1 cellular context compared by ENCODE assay signal in the genomic region with DNA sequence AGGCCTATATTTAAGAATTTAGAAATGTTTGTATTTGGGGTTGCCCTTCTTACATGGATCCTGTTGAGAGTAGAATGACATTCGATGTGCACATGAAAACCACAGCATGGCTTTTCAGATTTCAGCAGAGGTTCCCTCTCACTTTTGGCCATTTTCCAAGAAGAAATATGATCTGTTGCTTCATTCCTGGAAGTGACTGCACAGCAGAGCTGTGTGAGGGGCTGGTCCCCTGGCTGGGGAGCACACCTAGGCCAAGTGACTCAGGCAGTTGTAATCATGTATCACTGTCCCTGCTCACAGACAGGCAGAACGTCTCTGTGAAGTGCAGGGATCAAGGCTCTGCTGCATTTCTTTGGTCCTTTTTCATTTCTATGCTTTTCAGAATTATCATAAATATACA.
TF ChIP-seq lines count a peak whose summit lies in the region.

No MANE protein-coding gene starts in this region.

TF ChIP-seq in endothelial cell of umbilical vein, 7 proteins besides CTCF, POLR2A, EP300 and RAD21 (continued from another document):
- TF ChIP-seq POLR2AphosphoS5 (IDR thresholded peaks at IDR 0.05; ENCODE audit: insufficient read depth, low read depth, low read length) (no peak), EZH2 (IDR thresholded peaks at IDR 0.05; ENCODE audit: borderline replicate concordance, low read depth, low read length, severe bottlenecking) (no peak)
